In genomic region chr14:93901813-93902212, GRCh38 we compare ENCODE assay signal across 1 cellular context.
TF ChIP-seq lines count a peak whose summit lies in the region.

No MANE protein-coding gene starts in this region.

TF ChIP-seq in HepG2, 621 proteins besides CTCF, POLR2A, EP300 and RAD21 (continued from another document):
- TF ChIP-seq, protein P1, sequence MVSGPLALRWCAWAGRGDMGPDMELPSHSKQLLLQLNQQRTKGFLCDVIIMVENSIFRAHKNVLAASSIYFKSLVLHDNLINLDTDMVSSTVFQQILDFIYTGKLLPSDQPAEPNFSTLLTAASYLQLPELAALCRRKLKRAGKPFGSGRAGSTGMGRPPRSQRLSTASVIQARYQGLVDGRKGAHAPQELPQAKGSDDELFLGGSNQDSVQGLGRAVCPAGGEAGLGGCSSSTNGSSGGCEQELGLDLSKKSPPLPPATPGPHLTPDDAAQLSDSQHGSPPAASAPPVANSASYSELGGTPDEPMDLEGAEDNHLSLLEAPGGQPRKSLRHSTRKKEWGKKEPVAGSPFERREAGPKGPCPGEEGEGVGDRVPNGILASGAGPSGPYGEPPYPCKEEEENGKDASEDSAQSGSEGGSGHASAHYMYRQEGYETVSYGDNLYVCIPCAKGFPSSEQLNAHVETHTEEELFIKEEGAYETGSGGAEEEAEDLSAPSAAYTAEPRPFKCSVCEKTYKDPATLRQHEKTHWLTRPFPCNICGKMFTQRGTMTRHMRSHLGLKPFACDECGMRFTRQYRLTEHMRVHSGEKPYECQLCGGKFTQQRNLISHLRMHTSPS (CRISPR knock-in tag; IDR thresholded peaks at IDR 0.05; ENCODE audit: low read depth) = no peak
- no peak for TF ChIP-seq NFAT5 (CRISPR knock-in tag; IDR thresholded peaks at IDR 0.05)
- no peak for TF ChIP-seq SKIL (CRISPR knock-in tag; IDR thresholded peaks at IDR 0.05; ENCODE audit: borderline replicate concordance)
- TF ChIP-seq, protein P2, sequence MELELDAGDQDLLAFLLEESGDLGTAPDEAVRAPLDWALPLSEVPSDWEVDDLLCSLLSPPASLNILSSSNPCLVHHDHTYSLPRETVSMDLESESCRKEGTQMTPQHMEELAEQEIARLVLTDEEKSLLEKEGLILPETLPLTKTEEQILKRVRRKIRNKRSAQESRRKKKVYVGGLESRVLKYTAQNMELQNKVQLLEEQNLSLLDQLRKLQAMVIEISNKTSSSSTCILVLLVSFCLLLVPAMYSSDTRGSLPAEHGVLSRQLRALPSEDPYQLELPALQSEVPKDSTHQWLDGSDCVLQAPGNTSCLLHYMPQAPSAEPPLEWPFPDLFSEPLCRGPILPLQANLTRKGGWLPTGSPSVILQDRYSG (CRISPR knock-in tag; IDR thresholded peaks at IDR 0.05) = no peak
- TF ChIP-seq JUN (CRISPR knock-in tag; IDR thresholded peaks at IDR 0.05) = no peak
- no peak for TF ChIP-seq ZNF496 (CRISPR knock-in tag; IDR thresholded peaks at IDR 0.05; ENCODE audit: insufficient replicate concordance)
- TF ChIP-seq CBX2 (IDR thresholded peaks at IDR 0.05; ENCODE audit: low read depth, low read length) = no peak
- no peak for TF ChIP-seq CBX2 (CRISPR knock-in tag; IDR thresholded peaks at IDR 0.05; ENCODE audit: low read depth)
- TF ChIP-seq, protein P3, sequence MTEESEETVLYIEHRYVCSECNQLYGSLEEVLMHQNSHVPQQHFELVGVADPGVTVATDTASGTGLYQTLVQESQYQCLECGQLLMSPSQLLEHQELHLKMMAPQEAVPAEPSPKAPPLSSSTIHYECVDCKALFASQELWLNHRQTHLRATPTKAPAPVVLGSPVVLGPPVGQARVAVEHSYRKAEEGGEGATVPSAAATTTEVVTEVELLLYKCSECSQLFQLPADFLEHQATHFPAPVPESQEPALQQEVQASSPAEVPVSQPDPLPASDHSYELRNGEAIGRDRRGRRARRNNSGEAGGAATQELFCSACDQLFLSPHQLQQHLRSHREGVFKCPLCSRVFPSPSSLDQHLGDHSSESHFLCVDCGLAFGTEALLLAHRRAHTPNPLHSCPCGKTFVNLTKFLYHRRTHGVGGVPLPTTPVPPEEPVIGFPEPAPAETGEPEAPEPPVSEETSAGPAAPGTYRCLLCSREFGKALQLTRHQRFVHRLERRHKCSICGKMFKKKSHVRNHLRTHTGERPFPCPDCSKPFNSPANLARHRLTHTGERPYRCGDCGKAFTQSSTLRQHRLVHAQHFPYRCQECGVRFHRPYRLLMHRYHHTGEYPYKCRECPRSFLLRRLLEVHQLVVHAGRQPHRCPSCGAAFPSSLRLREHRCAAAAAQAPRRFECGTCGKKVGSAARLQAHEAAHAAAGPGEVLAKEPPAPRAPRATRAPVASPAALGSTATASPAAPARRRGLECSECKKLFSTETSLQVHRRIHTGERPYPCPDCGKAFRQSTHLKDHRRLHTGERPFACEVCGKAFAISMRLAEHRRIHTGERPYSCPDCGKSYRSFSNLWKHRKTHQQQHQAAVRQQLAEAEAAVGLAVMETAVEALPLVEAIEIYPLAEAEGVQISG (CRISPR knock-in tag; IDR thresholded peaks at IDR 0.05) = no peak
- TF ChIP-seq TCF12 (IDR thresholded peaks at IDR 0.05) = no peak
- no peak for TF ChIP-seq TCF12 (CRISPR knock-in tag; IDR thresholded peaks at IDR 0.05)
- TF ChIP-seq ZBTB37 (CRISPR knock-in tag; IDR thresholded peaks at IDR 0.05) = no peak
- TF ChIP-seq NAIF1 (CRISPR knock-in tag; IDR thresholded peaks at IDR 0.05; ENCODE audit: borderline replicate concordance) = no peak
- TF ChIP-seq ZNF253 (CRISPR knock-in tag; IDR thresholded peaks at IDR 0.05; ENCODE audit: borderline replicate concordance) = no peak
- TF ChIP-seq ZNF367 (CRISPR knock-in tag; IDR thresholded peaks at IDR 0.05; ENCODE audit: borderline replicate concordance) = no peak
- peak; percentile 24; the same call in 1 of the 2 replicates for TF ChIP-seq HMG20A (CRISPR knock-in tag; IDR thresholded peaks at IDR 0.05; ENCODE audit: borderline replicate concordance)
- no peak for TF ChIP-seq MATR3 (CRISPR knock-in tag; IDR thresholded peaks at IDR 0.05)
- TF ChIP-seq ZSCAN22 (CRISPR knock-in tag; IDR thresholded peaks at IDR 0.05) = no peak
- TF ChIP-seq, protein P4, sequence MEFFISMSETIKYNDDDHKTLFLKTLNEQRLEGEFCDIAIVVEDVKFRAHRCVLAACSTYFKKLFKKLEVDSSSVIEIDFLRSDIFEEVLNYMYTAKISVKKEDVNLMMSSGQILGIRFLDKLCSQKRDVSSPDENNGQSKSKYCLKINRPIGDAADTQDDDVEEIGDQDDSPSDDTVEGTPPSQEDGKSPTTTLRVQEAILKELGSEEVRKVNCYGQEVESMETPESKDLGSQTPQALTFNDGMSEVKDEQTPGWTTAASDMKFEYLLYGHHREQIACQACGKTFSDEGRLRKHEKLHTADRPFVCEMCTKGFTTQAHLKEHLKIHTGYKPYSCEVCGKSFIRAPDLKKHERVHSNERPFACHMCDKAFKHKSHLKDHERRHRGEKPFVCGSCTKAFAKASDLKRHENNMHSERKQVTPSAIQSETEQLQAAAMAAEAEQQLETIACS (CRISPR knock-in tag; IDR thresholded peaks at IDR 0.05) = no peak
- no peak for TF ChIP-seq MIER2 (CRISPR knock-in tag; IDR thresholded peaks at IDR 0.05)
- no peak for TF ChIP-seq FOXA1 (IDR thresholded peaks at IDR 0.05)
- 0 out of 2 replicates have a peak, but pooled peaks have one; percentile 10 for TF ChIP-seq FOXA1 (CRISPR knock-in tag; IDR thresholded peaks at IDR 0.05)
- TF ChIP-seq, protein P5, sequence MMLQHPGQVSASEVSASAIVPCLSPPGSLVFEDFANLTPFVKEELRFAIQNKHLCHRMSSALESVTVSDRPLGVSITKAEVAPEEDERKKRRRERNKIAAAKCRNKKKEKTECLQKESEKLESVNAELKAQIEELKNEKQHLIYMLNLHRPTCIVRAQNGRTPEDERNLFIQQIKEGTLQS (CRISPR knock-in tag; IDR thresholded peaks at IDR 0.05) = no peak
- TF ChIP-seq ZNF281 (CRISPR knock-in tag; IDR thresholded peaks at IDR 0.05; ENCODE audit: borderline replicate concordance) = no peak
- no peak for TF ChIP-seq HDAC6 (IDR thresholded peaks at IDR 0.05; ENCODE audit: low read depth, low read length)
- TF ChIP-seq ZMYM4 (CRISPR knock-in tag; IDR thresholded peaks at IDR 0.05) = no peak
- no peak for TF ChIP-seq KLF16 (CRISPR knock-in tag; IDR thresholded peaks at IDR 0.05)
- no peak for TF ChIP-seq ATM (IDR thresholded peaks at IDR 0.05; ENCODE audit: borderline replicate concordance)
